8 cellular contexts compared by ENCODE assay signal in the genomic region with DNA sequence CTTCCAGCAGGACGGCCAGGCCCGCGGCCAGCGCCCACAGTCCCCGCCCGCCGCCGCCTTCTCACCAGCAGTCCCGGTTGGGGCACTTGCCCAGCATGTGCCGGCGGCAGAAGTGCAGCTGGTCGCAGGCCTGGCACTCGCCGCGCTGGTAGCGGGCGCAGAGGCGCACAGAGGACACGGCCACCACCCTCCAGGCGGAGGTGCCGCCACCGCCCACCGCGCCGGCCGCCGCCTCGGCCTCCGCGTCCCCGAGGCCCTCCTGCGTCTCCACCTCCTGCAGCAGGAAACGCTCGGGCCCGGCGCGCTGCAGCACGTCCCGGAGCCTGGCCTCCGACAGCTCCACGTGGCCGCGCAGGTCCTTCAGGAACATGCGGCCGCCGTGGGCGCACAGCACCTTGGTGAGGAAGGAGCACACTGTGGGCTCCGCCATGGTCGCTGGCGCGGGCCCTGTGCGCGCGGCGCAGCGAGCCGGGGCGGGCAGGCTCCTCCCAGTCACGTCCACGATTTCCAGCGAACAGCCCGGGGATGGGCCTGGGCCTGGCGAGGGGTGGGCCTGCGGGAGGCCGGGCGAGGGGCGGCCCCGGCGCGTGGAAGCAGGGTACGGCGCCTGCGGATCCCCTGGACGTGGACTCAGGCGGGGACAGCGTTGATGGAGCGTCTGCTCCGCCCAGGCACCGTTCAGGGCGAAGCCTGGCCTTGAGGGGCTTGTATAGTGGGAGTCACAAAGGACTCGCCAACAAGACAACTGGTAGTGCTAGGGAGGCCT. TPM values are rescaled to one million over a fixed set of nuclear protein-coding genes. Genes with fewer than 3 reads are reported as not detected.
A peak's percentile ranks its signal among the peaks of the same experiment; 100 is the strongest.
DNase-seq lines count a peak whose midpoint lies in the region; ATAC-seq, FAIRE-seq and TF ChIP-seq lines count a peak whose summit lies in the region.

A gene with protein sequence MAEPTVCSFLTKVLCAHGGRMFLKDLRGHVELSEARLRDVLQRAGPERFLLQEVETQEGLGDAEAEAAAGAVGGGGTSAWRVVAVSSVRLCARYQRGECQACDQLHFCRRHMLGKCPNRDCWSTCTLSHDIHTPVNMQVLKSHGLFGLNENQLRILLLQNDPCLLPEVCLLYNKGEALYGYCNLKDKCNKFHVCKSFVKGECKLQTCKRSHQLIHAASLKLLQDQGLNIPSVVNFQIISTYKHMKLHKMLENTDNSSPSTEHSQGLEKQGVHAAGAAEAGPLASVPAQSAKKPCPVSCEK (minus strand): TSS at position 455 of the 766 bp plus-strand sequence. CDS start 25 bp downstream, at position 430.

- peak in 4 of 5 donors; percentile 35 to 48 (median 39) for DNase-seq in CD4-positive, alpha-beta memory T cell
- DNase-seq in GM19239 (ENCODE audit: insufficient read length, low spot score) (peak; percentile 50), NCI-H526 treated with DMSO at 0.1 percent for 48 hours (lab: John Stamatoyannopoulos, UW) (peak; percentile 46), activated T-cell treated with anti-CD3 and anti-CD28 coated beads for 48 hours (ENCODE audit: low read depth) (peak; percentile 78), esophagus squamous epithelium (lab: John Stamatoyannopoulos, UW) (no peak), thoracic aorta (ENCODE audit: low spot score) (no peak)
- DNase-seq in naive thymus-derived CD4-positive, alpha-beta T cell: peak in 4 of 9 donors; percentile 25 to 77 (median 29)

- no peak for TF ChIP-seq CTCF in esophagus squamous epithelium (IDR thresholded peaks at IDR 0.05)
- TF ChIP-seq CTCF in thoracic aorta (IDR thresholded peaks at IDR 0.05): no peak

- POLR2A ChIA-PET in CD4-positive, alpha-beta memory T cell (lab: Charles Lee; ENCODE audit: partially characterized antibody): interaction anchor here (0.9 to 4.4 kb wide), 8 partner anchors 7 to 77 kb away, joined by 3 to 29 read pairs (median 4); no protein-coding TSS in a partner anchor
- POLR2A ChIA-PET in naive thymus-derived CD4-positive, alpha-beta T cell (lab: Charles Lee): interaction anchor here (1.4 kb wide), 1 partner anchor 11 kb away, joined by 5 read pairs; no protein-coding TSS in a partner anchor

- no peaks in the 10 kb centered on the region for H3K36me3 Mint-ChIP-seq in CD4-positive, alpha-beta memory T cell
- peaks cover 0 to 6% (median 0%) of the 10 kb centered on the region in 5 donors for H3K36me3 Mint-ChIP-seq in naive thymus-derived CD4-positive, alpha-beta T cell

- no peaks in the 10 kb centered on the region for H3K36me3 ChIP-seq in CD4-positive, alpha-beta memory T cell (ENCODE audit: insufficient read depth, low read length)
- H3K36me3 ChIP-seq in esophagus squamous epithelium (peaks cover 0 to 27% (median 0%) of the 10 kb centered on the region in 3 donors), thoracic aorta (no peaks in the 10 kb centered on the region)
- no peaks in the 10 kb centered on the region for H3K36me3 ChIP-seq in naive thymus-derived CD4-positive, alpha-beta T cell (ENCODE audit: control insufficient read depth in 2 of 3, insufficient read depth in 3 of 3, low read length in 3 of 3)

- H3K9me3 Mint-ChIP-seq in CD4-positive, alpha-beta memory T cell: no peaks in the 10 kb centered on the region
- peaks cover 0 to 4% (median 0%) of the 10 kb centered on the region in 11 donors for H3K9me3 Mint-ChIP-seq in naive thymus-derived CD4-positive, alpha-beta T cell

- peak in 1 of 4 donors; percentile 38 for TF ChIP-seq POLR2A in esophagus squamous epithelium (IDR thresholded peaks at IDR 0.05)

- peak within 1 kb of the TSS; percentile 74 to 88 (median 84) for H3K4me3 Mint-ChIP-seq in CD4-positive, alpha-beta memory T cell
- H3K4me3 Mint-ChIP-seq in naive thymus-derived CD4-positive, alpha-beta T cell: peak within 1 kb of the TSS; percentile 62 to 91 (median 80)

- H3K27me3 ChIP-seq in CD4-positive, alpha-beta memory T cell (ENCODE audit: insufficient read depth, low read length): no peaks in the 10 kb centered on the region
- H3K27me3 ChIP-seq in esophagus squamous epithelium (no peaks in the 10 kb centered on the region), thoracic aorta (replicated peaks; ENCODE audit: insufficient read depth) (no peaks in the 10 kb centered on the region)
- no peaks in the 10 kb centered on the region for H3K27me3 ChIP-seq in naive thymus-derived CD4-positive, alpha-beta T cell (ENCODE audit: control insufficient read depth in 2 of 2, insufficient read depth in 2 of 2, low read length in 2 of 2)

- peaks cover 12 to 33% (median 16%) of the 10 kb centered on the region in 4 donors for H3K4me1 Mint-ChIP-seq in CD4-positive, alpha-beta memory T cell
- peaks cover 7 to 43% (median 14%) of the 10 kb centered on the region in 7 donors for H3K4me1 Mint-ChIP-seq in naive thymus-derived CD4-positive, alpha-beta T cell

- H3K27me3 Mint-ChIP-seq in CD4-positive, alpha-beta memory T cell: no peaks in the 10 kb centered on the region
- no peaks in the 10 kb centered on the region for H3K27me3 Mint-ChIP-seq in naive thymus-derived CD4-positive, alpha-beta T cell

- 3% methylated on average over 8 of the region's 81 CpGs; no CpG with 5 or more reads in 1 of the 2 donors for WGBS in esophagus squamous epithelium, 2 donors

- H3K27ac Mint-ChIP-seq in CD4-positive, alpha-beta memory T cell: peak within 1 kb of the TSS in 3 of 7 donors; percentile 32 to 79 (median 57)
- H3K27ac Mint-ChIP-seq in naive thymus-derived CD4-positive, alpha-beta T cell: peak within 1 kb of the TSS in 3 of 9 donors; percentile 45 to 86 (median 53)

- H3K27ac ChIP-seq in CD4-positive, alpha-beta memory T cell (ENCODE audit: low read depth, low read length): no peak within 1 kb of the TSS
- H3K27ac ChIP-seq in esophagus squamous epithelium (peak within 1 kb of the TSS; percentile 82 to 92 (median 86)), thoracic aorta (peak within 1 kb of the TSS in 1 of 2 donors; percentile 34)
- H3K27ac ChIP-seq in naive thymus-derived CD4-positive, alpha-beta T cell (ENCODE audit: low read depth, low read length): no peak within 1 kb of the TSS

- H3K4me3 ChIP-seq in CD4-positive, alpha-beta memory T cell (ENCODE audit: low read length in 2 of 2): peak within 1 kb of the TSS; percentile 14 to 51
- H3K4me3 ChIP-seq in esophagus squamous epithelium: peak within 1 kb of the TSS; percentile 59 to 95 (median 69)
- H3K4me3 ChIP-seq in naive thymus-derived CD4-positive, alpha-beta T cell (ENCODE audit: low read length): peak within 1 kb of the TSS; percentile 55
- H3K4me3 ChIP-seq in thoracic aorta: peak within 1 kb of the TSS; percentile 90

- no peak for FAIRE-seq in GM19239 (lab: Jason Lieb, UNC)

- H3K9me3 ChIP-seq in CD4-positive, alpha-beta memory T cell (ENCODE audit: control insufficient read depth in 1 of 2, low read length in 2 of 2): no peaks in the 10 kb centered on the region
- no peaks in the 10 kb centered on the region for H3K9me3 ChIP-seq in esophagus squamous epithelium
- no peaks in the 10 kb centered on the region for H3K9me3 ChIP-seq in naive thymus-derived CD4-positive, alpha-beta T cell (ENCODE audit: control insufficient read depth in 2 of 3, low read length in 3 of 3)
- H3K9me3 ChIP-seq in thoracic aorta: no peaks in the 10 kb centered on the region

- intact Hi-C loops in CD4-positive, alpha-beta memory T cell (cut with micrococcal nuclease): loop anchor here (1.0 to 5.0 kb wide), 3 partner anchors 9 to 307 kb away; a partner anchor contains a TSS
- intact Hi-C loops in esophagus squamous epithelium (cut with DNase I): no loop called here
- intact Hi-C loops in naive thymus-derived CD4-positive, alpha-beta T cell (cut with micrococcal nuclease): loop anchor here (1.0 to 5.0 kb wide), 4 partner anchors 9 to 148 kb away; no protein-coding TSS in a partner anchor

- ATAC-seq in HG03378 (IDR thresholded peaks at IDR 0.05; ENCODE audit: unreplicated experiment): peak; percentile 91
- ATAC-seq in naive thymus-derived CD4-positive, alpha-beta T cell: peak; percentile 80
- peak; percentile 15 for ATAC-seq in thoracic aorta (ENCODE audit: insufficient number of reproducible peaks, low FRiP score, low read depth)

- CTCF ChIA-PET in CD4-positive, alpha-beta memory T cell (lab: Charles Lee; ENCODE audit: partially characterized antibody): interaction anchor here (1.6 to 3.1 kb wide), 3 partner anchors 9 to 149 kb away, joined by 4 to 12 read pairs (median 6); no protein-coding TSS in a partner anchor
- CTCF ChIA-PET in naive thymus-derived CD4-positive, alpha-beta T cell (lab: Charles Lee): interaction anchor here (0.7 to 1.3 kb wide), 3 partner anchors 18 to 99 kb away, joined by 3 read pairs; no protein-coding TSS in a partner anchor

- peaks cover 22% of the 10 kb centered on the region for H3K4me1 ChIP-seq in CD4-positive, alpha-beta memory T cell (ENCODE audit: insufficient read depth, low read length)
- peaks cover 18 to 55% (median 25%) of the 10 kb centered on the region in 3 donors for H3K4me1 ChIP-seq in esophagus squamous epithelium
- H3K4me1 ChIP-seq in naive thymus-derived CD4-positive, alpha-beta T cell (ENCODE audit: control insufficient read depth in 2 of 2, insufficient read depth in 2 of 2, low read length in 2 of 2): peaks cover 0 to 6% of the 10 kb centered on the region in 2 donors
- peaks cover 4 to 7% of the 10 kb centered on the region in 2 donors for H3K4me1 ChIP-seq in thoracic aorta (ENCODE audit: control insufficient read depth in 1 of 2, low read depth in 2 of 2)

RNA-seq across cellular contexts. Expression of the gene that starts here (rescaled TPM):
- total RNA-seq in CD4-positive, alpha-beta memory T cell: 1 to 10 TPM; 3.8 to 4.6 TPM
- polyA plus RNA-seq in CD4-positive, alpha-beta memory T cell: under 1 TPM in 1 of 2 donors, not detected in 1; 0.37 TPM
- total RNA-seq in esophagus squamous epithelium: 10 to 100 TPM; 12.5 to 24.0 (median 14.9) TPM
- total RNA-seq in naive thymus-derived CD4-positive, alpha-beta T cell: 10 to 100 TPM in 1 of 5 experiments, 1 to 10 TPM in 1, under 1 TPM in 3; 0.35 to 26.7 (median 0.78) TPM
- under 1 TPM in 1 of 2 donors, not detected in 1; 0.13 TPM for polyA plus RNA-seq in naive thymus-derived CD4-positive, alpha-beta T cell
- total RNA-seq in thoracic aorta: 10 to 100 TPM; 10.4 to 22.7 TPM

Comparison
In these comparisons a context has a peak if more than half of its experiments do, and no peak if none do; other contexts are left out.
1. DNase-seq: peak in CD4-positive, alpha-beta memory T cell (4 of 5), GM19239 (single experiment), NCI-H526 treated with DMSO at 0.1 percent for 48 hours (single experiment) and activated T-cell treated with anti-CD3 and anti-CD28 coated beads for 48 hours (single experiment); none in esophagus squamous epithelium (single experiment) and thoracic aorta (single experiment).
2. H3K27ac ChIP-seq: peak in esophagus squamous epithelium (4 of 4); none in CD4-positive, alpha-beta memory T cell (single experiment) and naive thymus-derived CD4-positive, alpha-beta T cell (single experiment).
3. H3K4me3 ChIP-seq: peak in every context shown above with its lines; median percentile 90 in thoracic aorta; 69 in esophagus squamous epithelium; 55 in naive thymus-derived CD4-positive, alpha-beta T cell; 32 in CD4-positive, alpha-beta memory T cell.
4. ATAC-seq: peak in every context shown above with its lines; median percentile 91 in HG03378; 80 in naive thymus-derived CD4-positive, alpha-beta T cell; 15 in thoracic aorta.